Comparison of ENCODE assay signal across 11 cellular contexts in genomic region chr11:60396790-60397189, GRCh38. TPM values are rescaled to one million over a fixed set of nuclear protein-coding genes. Genes with fewer than 3 reads are reported as not detected.
DNase-seq lines count a peak whose midpoint lies in the region; ATAC-seq lines count a peak whose summit lies in the region.
"Had no signal": no experiment of that assay in that cellular context is flagged by ENCODE, and none has a peak within 500 bp of the region (broad histone marks: within the 10 kb centered on the region; RNA-seq: fewer than 3 reads in every experiment).

No MANE protein-coding gene starts in this region.

- H3K27ac Mint-ChIP-seq in naive B cell, result peak overlapping the region; percentile 91 to 99 (median 96)
- no peak overlapping the region for H3K27ac Mint-ChIP-seq in T-helper 2 cell treated with Interferon-gamma antibody and Interleukin-4, amounts not matched to agents 5 μg/mL and 100 μg/mL, for 36 hours

- peak; percentile 96 for DNase-seq in MV-4-11 (lab: John Stamatoyannopoulos, UW)
- DNase-seq in naive B cell, result peak; percentile 66
- DNase-seq in ACHN, result no peak
- DNase-seq in T-helper 2 cell treated with Interferon-gamma antibody and Interleukin-4, amounts not matched to agents 5 μg/mL and 100 μg/mL, for 36 hours (ENCODE audit: low spot score), result no peak
- no peak for DNase-seq in NK-92 (lab: John Stamatoyannopoulos, UW; ENCODE audit: unreplicated experiment)
- DNase-seq: esophagus squamous epithelium, kidney glomerular epithelial cell, NCI-H1105 treated with DMSO at 0.1 percent for 48 hours had no signal

- H3K27me3 Mint-ChIP-seq in naive B cell, result no peaks in the 10 kb centered on the region
- H3K27me3 Mint-ChIP-seq in T-helper 2 cell treated with Interferon-gamma antibody and Interleukin-4, amounts not matched to agents 5 μg/mL and 100 μg/mL, for 36 hours (ENCODE audit: low read depth), result no peaks in the 10 kb centered on the region

- H3K36me3 Mint-ChIP-seq in naive B cell, result peaks cover 6 to 10% of the 10 kb centered on the region in 2 donors
- H3K36me3 Mint-ChIP-seq in T-helper 2 cell treated with Interferon-gamma antibody and Interleukin-4, amounts not matched to agents 5 μg/mL and 100 μg/mL, for 36 hours (ENCODE audit: low read depth), result no peaks in the 10 kb centered on the region

- in situ Hi-C loops in ACHN (cut with HindIII; ENCODE audit: low pct_ligation_motif_present, low pct_unique_long_range_greater_than_20kb, low sequenced_read_pairs), result no loop called here

- H3K4me3 Mint-ChIP-seq in naive B cell, result peak overlapping the region; percentile 49 to 91 (median 79)
- H3K4me3 Mint-ChIP-seq in T-helper 2 cell treated with Interferon-gamma antibody and Interleukin-4, amounts not matched to agents 5 μg/mL and 100 μg/mL, for 36 hours, result no peak overlapping the region

- peaks cover 0 to 10% (median 3%) of the 10 kb centered on the region in 7 donors for H3K9me3 Mint-ChIP-seq in naive B cell
- no peaks in the 10 kb centered on the region for H3K9me3 Mint-ChIP-seq in T-helper 2 cell treated with Interferon-gamma antibody and Interleukin-4, amounts not matched to agents 5 μg/mL and 100 μg/mL, for 36 hours

- ATAC-seq in GM18867 (IDR thresholded peaks at IDR 0.05; ENCODE audit: unreplicated experiment), result peak; percentile 80
- peak; percentile 68 for ATAC-seq in GM21825 (IDR thresholded peaks at IDR 0.05; ENCODE audit: unreplicated experiment)
- peak; percentile 97 for ATAC-seq in naive B cell (ENCODE audit: low read depth in 2 of 2)
- ATAC-seq in GM19452 (IDR thresholded peaks at IDR 0.05; ENCODE audit: unreplicated experiment), result no peak

- H3K4me1 Mint-ChIP-seq in naive B cell, result peaks cover 56 to 63% (median 56%) of the 10 kb centered on the region in 3 donors
- no peaks in the 10 kb centered on the region for H3K4me1 Mint-ChIP-seq in T-helper 2 cell treated with Interferon-gamma antibody and Interleukin-4, amounts not matched to agents 5 μg/mL and 100 μg/mL, for 36 hours (ENCODE audit: low read depth)

RNA-seq across cellular contexts. Expression of gene MS4A14, which starts 0.5 kb away (rescaled TPM):
- polyA plus RNA-seq in naive B cell (ENCODE audit: low read depth in 6 of 6), result 1 to 10 TPM in 2 of 6 donors, under 1 TPM in 3, not detected in 1; 0.43 to 1.8 (median 0.64) TPM

RNA-seq across cellular contexts. Expression of gene MS4A7, which starts 18.5 kb away (rescaled TPM):
- 10 to 100 TPM; 24.5 to 47.8 (median 30.0) TPM for polyA plus RNA-seq in naive B cell (ENCODE audit: low read depth in 6 of 6)

RNA-seq across cellular contexts. Expression of gene MS4A5, which starts 32.6 kb away (rescaled TPM):
- polyA plus RNA-seq in naive B cell (ENCODE audit: low read depth in 6 of 6), result not detected

RNA-seq across cellular contexts. Expression of gene MS4A1, which starts 58.9 kb away (rescaled TPM):
- 1,000 to 10,000 TPM in 1 of 6 donors, 100 to 1,000 TPM in 5; 910 to 1,188 (median 959) TPM for polyA plus RNA-seq in naive B cell (ENCODE audit: low read depth in 6 of 6)

Comparison
In these comparisons a context has a peak if more than half of its experiments do, and no peak if none do; other contexts are left out.
1. DNase-seq: peak in MV-4-11 (single experiment) and naive B cell (single experiment); none in ACHN (single experiment), T-helper 2 cell treated with Interferon-gamma antibody and Interleukin-4, amounts not matched to agents 5 μg/mL and 100 μg/mL, for 36 hours (single experiment) and NK-92 (single experiment).